Comparison of ENCODE assay signal across 28 cellular contexts in the genomic region with DNA sequence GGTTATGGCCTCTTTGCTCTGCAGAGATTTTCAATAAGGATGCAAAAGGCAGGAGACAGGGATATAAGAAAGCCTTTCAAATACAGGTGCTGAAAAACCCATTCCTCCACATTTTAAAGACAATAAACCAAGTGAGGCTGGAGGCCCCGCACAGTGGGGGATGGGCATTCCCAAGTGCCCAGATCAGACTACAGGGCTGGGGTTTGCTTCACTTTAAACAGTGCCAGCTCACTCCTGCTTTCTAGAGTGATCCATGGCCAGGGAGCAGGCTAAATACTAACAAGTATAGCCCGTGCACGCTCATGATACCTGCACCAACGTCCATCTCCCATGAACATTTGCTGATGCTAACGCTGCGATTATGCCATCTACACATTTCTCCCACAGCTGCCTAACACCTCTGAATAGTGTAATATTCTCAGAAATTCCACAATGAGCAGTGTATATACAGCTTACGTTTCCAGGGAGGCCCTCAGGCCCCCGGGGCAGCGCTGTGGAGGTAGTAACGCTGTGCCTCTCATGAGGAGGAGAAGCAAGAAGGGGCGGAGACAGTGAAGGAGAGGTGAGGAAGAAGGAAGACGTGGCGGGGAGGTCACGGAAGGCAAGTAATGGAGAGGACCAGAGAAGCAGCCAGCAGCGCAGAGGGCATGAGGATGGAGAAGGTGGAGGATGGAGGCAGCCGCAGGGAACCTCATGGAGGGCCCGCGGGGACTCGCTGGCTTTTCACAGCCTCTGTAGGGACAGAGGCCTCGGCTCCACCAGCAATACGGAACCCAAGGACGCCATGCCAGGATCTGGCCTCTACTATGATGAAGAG.
"Had no signal": no experiment of that assay in that cellular context is flagged by ENCODE, and none has a peak within 500 bp of the region (broad histone marks: within the 10 kb centered on the region; RNA-seq: fewer than 3 reads in every experiment).

No MANE protein-coding gene starts in this region.

- H3K4me1 ChIP-seq: ascending aorta, colonic mucosa, esophagus squamous epithelium, gastrocnemius medialis, psoas muscle, right atrium auricular region, thyroid gland, upper lobe of right lung had no signal

- H3K9me3 ChIP-seq: ascending aorta, colonic mucosa, esophagus squamous epithelium, gastrocnemius medialis, left ventricle myocardium inferior, neutrophil, ovary, psoas muscle, right atrium auricular region, spleen, thyroid gland, upper lobe of right lung had no signal

- H3K9me3 Mint-ChIP-seq: activated T-cell treated with anti-CD3 and anti-CD28 coated beads, Interleukin-2, amount 50 U/mL, for 24 hours; activated T-helper 17 cell treated with anti-CD3 and anti-CD28 coated beads, Interleukin-2, amount 50 U/mL, for 72 hours; effector memory CD8-positive, alpha-beta T cell; immature natural killer cell; mesothelial cell of epicardium; naive thymus-derived CD8-positive, alpha-beta T cell had no signal

- H3K27me3 ChIP-seq: adrenal gland, ascending aorta, colonic mucosa, dorsolateral prefrontal cortex, esophagus squamous epithelium, gastrocnemius medialis, neutrophil, ovary, right atrium auricular region, spleen, thyroid gland, upper lobe of right lung had no signal

- H3K36me3 Mint-ChIP-seq: immature natural killer cell had no signal

- H3K27ac ChIP-seq: adrenal gland, ascending aorta, colonic mucosa, dorsolateral prefrontal cortex, esophagus squamous epithelium, gastrocnemius medialis, left ventricle myocardium inferior, neutrophil, ovary, psoas muscle, right atrium auricular region, spleen, thyroid gland, upper lobe of right lung had no signal

- H3K27ac Mint-ChIP-seq: activated naive CD8-positive, alpha-beta T cell; activated T-cell treated with anti-CD3 and anti-CD28 coated beads, Interleukin-2, amount 50 U/mL, for 24 hours; activated T-helper 17 cell treated with anti-CD3 and anti-CD28 coated beads, Interleukin-2, amount 50 U/mL, for 72 hours; effector memory CD8-positive, alpha-beta T cell; mesothelial cell of epicardium had no signal

- H3K4me3 ChIP-seq: adrenal gland, ascending aorta, colonic mucosa, dorsolateral prefrontal cortex, esophagus squamous epithelium, gastrocnemius medialis, left ventricle myocardium inferior, ovary, psoas muscle, right atrium auricular region, spleen, thyroid gland, upper lobe of right lung had no signal

- DNase-seq: activated CD4-positive, CD25-positive, alpha-beta regulatory T cell treated with anti-CD3 and anti-CD28 coated beads, Interleukin-2, amount 50 U/mL, for 72 hours; activated CD8-positive, alpha-beta memory T cell treated with anti-CD3 and anti-CD28 coated beads for 24 hours; activated CD8-positive, alpha-beta memory T cell treated with anti-CD3 and anti-CD28 coated beads, Interleukin-2, amount 50 U/mL, for 4 hours; activated T-cell treated with anti-CD3 and anti-CD28 coated beads, Interleukin-2, amount 50 U/mL, for 24 hours; adrenal gland; colonic mucosa; dorsolateral prefrontal cortex; effector memory CD8-positive, alpha-beta T cell; esophagus squamous epithelium; gastrocnemius medialis; hippocampal formation; immature natural killer cell; left ventricle myocardium inferior; naive thymus-derived CD8-positive, alpha-beta T cell; ovary; psoas muscle; spleen; stimulated activated CD4-positive, alpha-beta T cell treated with anti-CD3 and anti-CD28 coated beads, Interleukin-4, amount 100 ng/mL, for 1 hour; stimulated activated naive CD4-positive, alpha-beta T cell; substantia nigra; thyroid gland; upper lobe of right lung had no signal

- H3K36me3 ChIP-seq: adrenal gland, ascending aorta, colonic mucosa, gastrocnemius medialis, left ventricle myocardium inferior, neutrophil, ovary, right atrium auricular region, thyroid gland had no signal

- H3K4me1 Mint-ChIP-seq: activated T-helper 17 cell treated with anti-CD3 and anti-CD28 coated beads, Interleukin-2, amount 50 U/mL, for 72 hours; immature natural killer cell had no signal

- H3K27me3 Mint-ChIP-seq: activated naive CD8-positive, alpha-beta T cell; activated T-cell treated with anti-CD3 and anti-CD28 coated beads, Interleukin-2, amount 50 U/mL, for 24 hours; activated T-helper 17 cell treated with anti-CD3 and anti-CD28 coated beads, Interleukin-2, amount 50 U/mL, for 72 hours; effector memory CD8-positive, alpha-beta T cell; naive thymus-derived CD8-positive, alpha-beta T cell had no signal

- ATAC-seq: activated T-helper 17 cell treated with anti-CD3 and anti-CD28 coated beads, Interleukin-2, amount 50 U/mL, for 72 hours; effector memory CD8-positive, alpha-beta T cell; gastrocnemius medialis; naive thymus-derived CD8-positive, alpha-beta T cell; psoas muscle; upper lobe of right lung had no signal

- H3K4me3 Mint-ChIP-seq: activated naive CD8-positive, alpha-beta T cell; activated T-cell treated with anti-CD3 and anti-CD28 coated beads, Interleukin-2, amount 50 U/mL, for 24 hours; activated T-helper 17 cell treated with anti-CD3 and anti-CD28 coated beads, Interleukin-2, amount 50 U/mL, for 72 hours; effector memory CD8-positive, alpha-beta T cell; immature natural killer cell; mesothelial cell of epicardium; naive thymus-derived CD8-positive, alpha-beta T cell had no signal
